In the genomic region with DNA sequence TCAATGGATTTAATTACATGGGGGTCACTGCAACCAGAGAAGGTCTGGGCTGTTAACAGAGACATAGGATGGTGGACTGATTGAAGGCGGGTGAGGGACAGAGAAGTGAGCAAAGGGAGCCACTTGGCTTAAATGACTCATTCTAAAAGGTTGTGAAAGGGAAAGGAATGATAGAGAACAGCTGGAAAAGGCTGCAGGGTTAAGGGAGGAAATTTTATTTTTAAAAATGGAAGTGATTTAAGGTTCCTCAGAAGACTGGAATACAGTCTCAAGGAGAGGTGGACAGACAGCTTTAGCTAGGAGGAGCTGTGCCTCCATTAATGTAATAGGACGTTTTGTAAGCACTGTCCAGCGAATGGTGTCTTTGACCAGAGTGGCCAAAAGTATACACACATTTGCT, we compare ENCODE assay signal across 17 cellular contexts. TPM values are rescaled to one million over a fixed set of nuclear protein-coding genes. Genes with fewer than 3 reads are reported as not detected.
A peak's percentile ranks its signal among the peaks of the same experiment; 100 is the strongest.
DNase-seq lines count a peak whose midpoint lies in the region; ATAC-seq and TF ChIP-seq lines count a peak whose summit lies in the region.
"Had no signal": no experiment of that assay in that cellular context is flagged by ENCODE, and none has a peak within 500 bp of the region (broad histone marks: within the 10 kb centered on the region; RNA-seq: fewer than 3 reads in every experiment).

No MANE protein-coding gene starts in this region.

- H2BK15ac ChIP-seq in IMR-90 (ENCODE audit: low read depth, low read length) (no peak overlapping the region), mesenchymal stem cell (ENCODE audit: low read depth, poor library complexity, severe bottlenecking) (no peak overlapping the region)

- H3K4me1 ChIP-seq in IMR-90 (ENCODE audit: control insufficient read depth, insufficient read depth, low read length) (peaks cover 2% of the 10 kb centered on the region; the same call in 1 of the 2 replicates), mammary epithelial cell (ENCODE audit: insufficient read depth, low read length) (peaks cover 9% of the 10 kb centered on the region), mesenchymal stem cell (ENCODE audit: control insufficient read depth, insufficient read depth, low read depth, low read length) (no peaks in the 10 kb centered on the region)
- H3K4me1 ChIP-seq: colonic mucosa, prostate gland had no signal

- no peak overlapping the region for H3K4me3 ChIP-seq in AG09309 (ENCODE audit: control insufficient read depth, low read depth, low read length)
- no peak overlapping the region for H3K4me3 ChIP-seq in IMR-90 (ENCODE audit: insufficient read depth, low read depth, low read length)
- H3K4me3 ChIP-seq in mammary epithelial cell (replicated peaks in 1 of 3; ENCODE audit: insufficient read depth in 1 of 3, low read depth in 2 of 3, low read length in 3 of 3), result no peak overlapping the region
- H3K4me3 ChIP-seq in mesenchymal stem cell (ENCODE audit: insufficient read depth in 1 of 2, low read depth in 1 of 2, low read length in 2 of 2), result no peak overlapping the region
- H3K4me3 ChIP-seq: colonic mucosa, prostate gland had no signal

- H3K18ac ChIP-seq in IMR-90 (ENCODE audit: low read depth, low read length), result peak overlapping the region; percentile 50; the same call in 1 of the 2 replicates
- H3K18ac ChIP-seq in mesenchymal stem cell (ENCODE audit: low read depth in 1 of 2, low read length in 2 of 2), result peak overlapping the region; percentile 64 to 80

- dilution Hi-C loops in IMR-90 (cut with HindIII; ENCODE audit: low sequenced_read_pairs, unreplicated experiment), result no loop called here
- dilution Hi-C loops in mammary epithelial cell (cut with HindIII; ENCODE audit: low sequenced_read_pairs), result no loop called here

- TF ChIP-seq RAD21 in IMR-90 (IDR thresholded peaks at IDR 0.05; ENCODE audit: low read length), result no peak

- H3K9me1 ChIP-seq in IMR-90 (ENCODE audit: insufficient read depth, low read length), result no peaks in the 10 kb centered on the region; the same call in 1 of the 2 replicates

- H3K79me1 ChIP-seq in IMR-90 (ENCODE audit: low read depth in 1 of 2, low read length in 2 of 2) (no peaks in the 10 kb centered on the region), mesenchymal stem cell (replicated peaks; ENCODE audit: low read length, poor library complexity, severe bottlenecking) (peaks cover 10% of the 10 kb centered on the region)

- no CpG with 5 or more reads among the region's 3 CpGs for WGBS in IMR-90 (ENCODE audit: extremely low coverage in 2 of 2, insufficient read length in 1 of 2), 2 experiments
- 76% methylated on average over 3 of the region's 3 CpGs for WGBS in mammary epithelial cell (ENCODE audit: low coverage, missing lambda C conversion rate)
- WGBS in mesenchymal stem cell, result 31% methylated on average over 3 of the region's 3 CpGs

- H3K9me3 ChIP-seq in IMR-90 (ENCODE audit: control insufficient read depth, insufficient read depth, low read length), result no peaks in the 10 kb centered on the region
- no peaks in the 10 kb centered on the region for H3K9me3 ChIP-seq in mammary epithelial cell (replicated peaks; ENCODE audit: insufficient read depth, low read length)
- H3K9me3 ChIP-seq in mesenchymal stem cell (ENCODE audit: control insufficient read depth, low read length), result peaks cover 10% of the 10 kb centered on the region
- H3K9me3 ChIP-seq: colonic mucosa, prostate gland had no signal

- H3K4ac ChIP-seq in IMR-90 (ENCODE audit: low read depth, low read length) (no peak overlapping the region), mesenchymal stem cell (ENCODE audit: low read depth in 1 of 2, low read length in 2 of 2) (peak overlapping the region in 1 of 2 experiments; percentile 84)

- H3K9ac ChIP-seq in IMR-90 (ENCODE audit: low read depth, low read length) (no peak overlapping the region), mammary epithelial cell (ENCODE audit: insufficient read depth, low read length) (no peak overlapping the region), mesenchymal stem cell (ENCODE audit: low read length) (no peak overlapping the region)

- H3K36me3 ChIP-seq in IMR-90 (ENCODE audit: control insufficient read depth, insufficient read depth, low read length) (no peaks in the 10 kb centered on the region), mammary epithelial cell (ENCODE audit: insufficient read depth, low read length) (no peaks in the 10 kb centered on the region), mesenchymal stem cell (ENCODE audit: control insufficient read depth in 1 of 2, insufficient read depth in 2 of 2, low read depth in 1 of 2, low read length in 2 of 2) (no peaks in the 10 kb centered on the region)
- H3K36me3 ChIP-seq: colonic mucosa, prostate gland had no signal

- H4K20me1 ChIP-seq in IMR-90 (ENCODE audit: insufficient read depth, low read length) (no peaks in the 10 kb centered on the region), mammary epithelial cell (ENCODE audit: insufficient read depth, low read length) (no peaks in the 10 kb centered on the region)

- no peak overlapping the region for H2AK9ac ChIP-seq in IMR-90 (replicated peaks; ENCODE audit: low read depth, low read length, poor library complexity)

- H3K23ac ChIP-seq in IMR-90 (ENCODE audit: low read depth, low read length), result no peak overlapping the region
- no peak overlapping the region for H3K23ac ChIP-seq in mesenchymal stem cell (ENCODE audit: low read length in 2 of 2)

- H3K14ac ChIP-seq in IMR-90 (replicated peaks; ENCODE audit: low read depth, low read length), result no peak overlapping the region
- no peak overlapping the region for H3K14ac ChIP-seq in mesenchymal stem cell (ENCODE audit: low read length in 2 of 2)

- no peak overlapping the region for H3K56ac ChIP-seq in IMR-90 (ENCODE audit: extremely low read depth, insufficient read depth, low read length)

- H3K27me3 ChIP-seq in IMR-90 (ENCODE audit: control insufficient read depth, insufficient read depth, low read length), result no peaks in the 10 kb centered on the region
- H3K27me3 ChIP-seq in mammary epithelial cell (ENCODE audit: insufficient read depth, low read length), result no peaks in the 10 kb centered on the region
- no peaks in the 10 kb centered on the region for H3K27me3 ChIP-seq in mesenchymal stem cell (ENCODE audit: control insufficient read depth in 1 of 2, insufficient read depth in 1 of 2, low read length in 2 of 2)
- H3K27me3 ChIP-seq: colonic mucosa had no signal

- ATAC-seq in IMR-90 (ENCODE audit: low read depth), result peak; percentile 88
- ATAC-seq in GM18520 (IDR thresholded peaks at IDR 0.05; ENCODE audit: unreplicated experiment), result no peak

- H2BK5ac ChIP-seq in IMR-90 (ENCODE audit: low read depth, low read length, poor library complexity, severe bottlenecking), result no peak overlapping the region
- H2BK5ac ChIP-seq in mesenchymal stem cell (ENCODE audit: low read depth, low read length, poor library complexity, severe bottlenecking), result no peak overlapping the region

- no peak overlapping the region for H2BK12ac ChIP-seq in mesenchymal stem cell (ENCODE audit: low read length in 2 of 2)

- CTCF ChIA-PET in IMR-90 (lab: Yijun Ruan, JAX), result no interaction called here
- CTCF ChIA-PET in mammary epithelial cell (lab: Charles Lee; ENCODE audit: low non-redundant PET), result no interaction called here

- H2AFZ ChIP-seq in IMR-90 (replicated peaks; ENCODE audit: low read length, poor library complexity) (no peak overlapping the region), mammary epithelial cell (ENCODE audit: low read depth, low read length) (no peak overlapping the region), mesenchymal stem cell (ENCODE audit: low read depth, low read length) (no peak overlapping the region)

- no peak for TF ChIP-seq POLR2A in IMR-90 (IDR thresholded peaks at IDR 0.05; ENCODE audit: low read depth, low read length)

- TF ChIP-seq CTCF in AG09309 (IDR thresholded peaks at IDR 0.05; ENCODE audit: control insufficient read depth, insufficient read depth, low read depth, low read length, missing control alignments) (peak; percentile 12), IMR-90 (conservative IDR thresholded peaks at IDR 0.05; ENCODE audit: low read depth, low read length) (no peak), mammary epithelial cell (conservative IDR thresholded peaks at IDR 0.05 in 1 of 2, IDR thresholded peaks at IDR 0.05 in 1 of 2; ENCODE audit: extremely low read depth in 1 of 2, insufficient read depth in 1 of 2, low read depth in 1 of 2, low read length in 2 of 2) (no peak)

- DNase-seq in AG09309 (ENCODE audit: low read depth) (peak; percentile 11), IMR-90 (peak; percentile 69), mammary epithelial cell (peak; percentile 16), mesenchymal stem cell (peak; percentile 87), NCI-H748 treated with DMSO at 0.1 percent for 48 hours (lab: John Stamatoyannopoulos, UW) (no peak), retina (no peak)
- no peak for DNase-seq in activated CD4-positive, alpha-beta T cell treated with anti-CD3 and anti-CD28 coated beads for 48 hours
- DNase-seq: activated CD4-positive, alpha-beta memory T cell treated with anti-CD3 and anti-CD28 coated beads for 36 hours; C1 segment of cervical spinal cord; colonic mucosa; hippocampal formation; NCI-H1930; NCI-H524 had no signal

- BruUV-seq in IMR-90 (replicated peaks; lab: Mats Ljungman, UMichigan), result no TSS peak
- BruUV-seq in mammary epithelial cell (replicated peaks; lab: Mats Ljungman, UMichigan), result no TSS peak

- 0 out of 2 replicates have a peak overlapping the region, but pooled peaks have one; percentile 25 for H4K5ac ChIP-seq in IMR-90 (ENCODE audit: low read depth, low read length)

- H3K27ac ChIP-seq in IMR-90 (ENCODE audit: insufficient read depth, low read length) (no peak overlapping the region), mammary epithelial cell (ENCODE audit: insufficient read depth, low read depth, low read length) (no peak overlapping the region), mesenchymal stem cell (ENCODE audit: low read length, poor library complexity, severe bottlenecking) (no peak overlapping the region)
- H3K27ac ChIP-seq: colonic mucosa, epithelial cell of prostate, prostate gland had no signal

- H2BK120ac ChIP-seq in IMR-90 (ENCODE audit: low read depth, low read length) (peak overlapping the region; percentile 59; the same call in 1 of the 2 replicates), mesenchymal stem cell (ENCODE audit: low read depth, low read length) (no peak overlapping the region)

- intact Hi-C loops in IMR-90 (cut with micrococcal nuclease), result no loop called here
- intact Hi-C loops in mammary epithelial cell (cut with micrococcal nuclease), result no loop called here

- POLR2A ChIA-PET in IMR-90 (lab: Charles Lee; ENCODE audit: unreplicated experiment), result no interaction called here

- no peak overlapping the region for H4K91ac ChIP-seq in IMR-90 (ENCODE audit: insufficient read depth, low read depth, low read length)
- no peak overlapping the region for H4K91ac ChIP-seq in mesenchymal stem cell (ENCODE audit: low read length)

- H2AK5ac ChIP-seq in IMR-90 (ENCODE audit: low read depth, low read length) (no peak overlapping the region; the same call in 1 of the 2 replicates), mesenchymal stem cell (ENCODE audit: low read length, severe bottlenecking) (no peak overlapping the region)

- no peak overlapping the region; a peak in 1 of 4 replicates for H4K8ac ChIP-seq in IMR-90 (ENCODE audit: low read depth in 2 of 2, low read length in 2 of 2)
- no peak overlapping the region for H4K8ac ChIP-seq in mesenchymal stem cell (ENCODE audit: low read length)

- H3K4me2 ChIP-seq in IMR-90 (ENCODE audit: low read depth, low read length) (peak overlapping the region; percentile 73), mammary epithelial cell (ENCODE audit: insufficient read depth, low read depth, low read length) (no peak overlapping the region), mesenchymal stem cell (ENCODE audit: low read length, poor library complexity, severe bottlenecking) (no peak overlapping the region)

- in situ Hi-C loops in IMR-90 (cut with MboI; ENCODE audit: low sequenced_read_pairs) (no loop called here), mammary epithelial cell (cut with MboI; ENCODE audit: low sequenced_read_pairs in 2 of 2) (no loop called here)

- H3K79me2 ChIP-seq in mammary epithelial cell (ENCODE audit: insufficient read depth, low read length), result no peaks in the 10 kb centered on the region

- no peak overlapping the region for H2BK20ac ChIP-seq in IMR-90 (ENCODE audit: low read depth, low read length)

RNA-seq across cellular contexts. Expression of a gene that starts 46.7 kb away (rescaled TPM):
- 1.4 and 1.7 TPM in 2 replicates for total RNA-seq in IMR-90 (2012; rRNA removed)
- polyA plus RNA-seq in IMR-90 (2012; rRNA removed), result 0.53 and 0.75 TPM in 2 replicates
- polyA plus RNA-seq in IMR-90 (2012; cell fraction: cytosol; rRNA removed), result 0.67 and 0.77 TPM in 2 replicates
- polyA plus RNA-seq in IMR-90 (2012; cell fraction: nucleus; rRNA removed; ENCODE audit: low replicate concordance), result 0.36 and 2.3 TPM in 2 replicates
- total RNA-seq in mammary epithelial cell, result 1 to 10 TPM in 1 of 2 donors, under 1 TPM in 1; 0.50 to 4.1 TPM
- polyA plus RNA-seq in mammary epithelial cell, result 3.4 TPM
- 5.3 TPM for polyA minus RNA-seq in mammary epithelial cell
- polyA plus RNA-seq in mesenchymal stem cell (2013, experiment 1 of 2), result 15.7 TPM
- polyA plus RNA-seq in mesenchymal stem cell (2013, experiment 2 of 2), result 15.0 TPM
- total RNA-seq: activated CD4-positive, alpha-beta memory T cell treated with anti-CD3 and anti-CD28 coated beads for 36 hours; activated T-helper 1 cell treated with anti-CD3 and anti-CD28 coated beads, Interleukin-12 subunit alpha, Interleukin-12 subunit beta, Interleukin-2, Interleukin-4 antibody, amounts not matched to agents 30 ng/mL and 10 ng/mL and 1 ng/mL, durations not matched to agents 14 hours and 24 hours and 36 hours had no signal

Comparison
In these comparisons a context has a peak if more than half of its experiments do, and no peak if none do; other contexts are left out.
1. DNase-seq: peak in AG09309 (single experiment), IMR-90 (single experiment), mammary epithelial cell (single experiment) and mesenchymal stem cell (single experiment); none in NCI-H748 treated with DMSO at 0.1 percent for 48 hours (single experiment), activated CD4-positive, alpha-beta T cell treated with anti-CD3 and anti-CD28 coated beads for 48 hours (single experiment) and retina (single experiment).